In genomic region chr4:129623233-129623632, GRCh38 we compare ENCODE assay signal across 22 cellular contexts.
A peak's percentile ranks its signal among the peaks of the same experiment; 100 is the strongest.
DNase-seq lines count a peak whose midpoint lies in the region; ATAC-seq lines count a peak whose summit lies in the region.
"Had no signal": no experiment of that assay in that cellular context is flagged by ENCODE, and none has a peak within 500 bp of the region (broad histone marks: within the 10 kb centered on the region; RNA-seq: fewer than 3 reads in every experiment).

No MANE protein-coding gene starts in this region.

- intact Hi-C loops in left cardiac atrium (cut with DNase I) = no loop called here

- DNase-seq in A172 (ENCODE audit: low spot score) = peak; percentile 3
- peak; percentile 99 for DNase-seq in GF-D8 (lab: John Stamatoyannopoulos, UW)
- DNase-seq in NCI-H69 (lab: John Stamatoyannopoulos, UW) = peak; percentile 1
- peak; percentile 12 for DNase-seq in astrocyte of the hippocampus (ENCODE audit: low read depth, low spot score)
- DNase-seq in NCI-H2029 treated with DMSO at 0.1 percent for 48 hours (lab: John Stamatoyannopoulos, UW) = no peak
- no peak for DNase-seq in left cardiac atrium
- DNase-seq: activated CD4-positive, CD25-positive, alpha-beta regulatory T cell treated with anti-CD3 and anti-CD28 coated beads, Interleukin-2, amount 50 U/mL, for 72 hours; activated CD8-positive, alpha-beta memory T cell treated with anti-CD3 and anti-CD28 coated beads, Interleukin-2, amount 10 ng/mL, durations not matched to agents 7 days and 5 days; activated naive CD8-positive, alpha-beta T cell treated with anti-CD3 and anti-CD28 coated beads, Interleukin-2, amount 10 ng/mL, durations not matched to agents 7 days and 5 days; brain microvascular endothelial cell; cortex of kidney; DMS79 treated with DMSO at 0.1 percent for 48 hours; foreskin fibroblast; islet precursor cell; naive B cell; NCI-H187 treated with DMSO at 0.1 percent for 48 hours; NCI-H446; OCI-M1; stimulated activated CD4-positive, alpha-beta T cell treated with anti-CD3 and anti-CD28 coated beads, Interleukin-15, amount 100 ng/mL, for 24 hours had no signal

- no peak for ATAC-seq in HG03520 (IDR thresholded peaks at IDR 0.05; ENCODE audit: unreplicated experiment)
- no peak for ATAC-seq in HG02885 (IDR thresholded peaks at IDR 0.05; ENCODE audit: poor library complexity, unreplicated experiment)
- no peak for ATAC-seq in left cardiac atrium
- ATAC-seq: activated CD8-positive, alpha-beta memory T cell treated with anti-CD3 and anti-CD28 coated beads, Interleukin-2, amount 10 ng/mL, durations not matched to agents 7 days and 5 days; activated T-helper 17 cell treated with anti-CD3 and anti-CD28 coated beads, Interleukin-2, amount 50 U/mL, for 72 hours had no signal

Comparison
In these comparisons a context has a peak if more than half of its experiments do, and no peak if none do; other contexts are left out.
1. DNase-seq: peak in A172 (single experiment), GF-D8 (single experiment), NCI-H69 (single experiment) and astrocyte of the hippocampus (single experiment); none in NCI-H2029 treated with DMSO at 0.1 percent for 48 hours (single experiment) and left cardiac atrium (single experiment).